Comparison of ENCODE assay signal across 1 cellular context in genomic region chr7:28136885-28137284, GRCh38.
TF ChIP-seq lines count a peak whose summit lies in the region.

No MANE protein-coding gene starts in this region.

TF ChIP-seq in IMR-90, 13 proteins besides CTCF, POLR2A, EP300 and RAD21:
- TF ChIP-seq MXI1 (IDR thresholded peaks at IDR 0.05; ENCODE audit: borderline replicate concordance, low read depth, low read length) (no peak), NFE2L2 (IDR thresholded peaks at IDR 0.05; ENCODE audit: low read depth, low read length) (no peak), MAZ (IDR thresholded peaks at IDR 0.05; ENCODE audit: borderline replicate concordance, low read depth, low read length) (no peak), BHLHE40 (IDR thresholded peaks at IDR 0.05; ENCODE audit: low read depth, low read length) (no peak), RFX5 (IDR thresholded peaks at IDR 0.05; ENCODE audit: low read depth, low read length) (no peak), CEBPB (IDR thresholded peaks at IDR 0.05; ENCODE audit: low read depth, low read length) (no peak; the same call in 1 of the 2 replicates), MAFK (IDR thresholded peaks at IDR 0.05; ENCODE audit: low read depth, low read length) (no peak), FOS (IDR thresholded peaks at IDR 0.05; ENCODE audit: low read depth, low read length) (no peak), RCOR1 (IDR thresholded peaks at IDR 0.05; ENCODE audit: insufficient replicate concordance, low read length) (no peak), CHD1 (IDR thresholded peaks at IDR 0.05; ENCODE audit: low read depth, low read length) (no peak), SMC3 (IDR thresholded peaks at IDR 0.05; ENCODE audit: low read depth, low read length) (no peak)
- TF ChIP-seq, protein P1, sequence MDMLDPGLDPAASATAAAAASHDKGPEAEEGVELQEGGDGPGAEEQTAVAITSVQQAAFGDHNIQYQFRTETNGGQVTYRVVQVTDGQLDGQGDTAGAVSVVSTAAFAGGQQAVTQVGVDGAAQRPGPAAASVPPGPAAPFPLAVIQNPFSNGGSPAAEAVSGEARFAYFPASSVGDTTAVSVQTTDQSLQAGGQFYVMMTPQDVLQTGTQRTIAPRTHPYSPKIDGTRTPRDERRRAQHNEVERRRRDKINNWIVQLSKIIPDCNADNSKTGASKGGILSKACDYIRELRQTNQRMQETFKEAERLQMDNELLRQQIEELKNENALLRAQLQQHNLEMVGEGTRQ (IDR thresholded peaks at IDR 0.05; ENCODE audit: low read depth, low read length), result no peak
- TF ChIP-seq, protein P2, sequence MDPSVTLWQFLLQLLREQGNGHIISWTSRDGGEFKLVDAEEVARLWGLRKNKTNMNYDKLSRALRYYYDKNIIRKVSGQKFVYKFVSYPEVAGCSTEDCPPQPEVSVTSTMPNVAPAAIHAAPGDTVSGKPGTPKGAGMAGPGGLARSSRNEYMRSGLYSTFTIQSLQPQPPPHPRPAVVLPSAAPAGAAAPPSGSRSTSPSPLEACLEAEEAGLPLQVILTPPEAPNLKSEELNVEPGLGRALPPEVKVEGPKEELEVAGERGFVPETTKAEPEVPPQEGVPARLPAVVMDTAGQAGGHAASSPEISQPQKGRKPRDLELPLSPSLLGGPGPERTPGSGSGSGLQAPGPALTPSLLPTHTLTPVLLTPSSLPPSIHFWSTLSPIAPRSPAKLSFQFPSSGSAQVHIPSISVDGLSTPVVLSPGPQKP (IDR thresholded peaks at IDR 0.05; ENCODE audit: borderline replicate concordance, low read depth, low read length), result no peak
